In the genomic region with DNA sequence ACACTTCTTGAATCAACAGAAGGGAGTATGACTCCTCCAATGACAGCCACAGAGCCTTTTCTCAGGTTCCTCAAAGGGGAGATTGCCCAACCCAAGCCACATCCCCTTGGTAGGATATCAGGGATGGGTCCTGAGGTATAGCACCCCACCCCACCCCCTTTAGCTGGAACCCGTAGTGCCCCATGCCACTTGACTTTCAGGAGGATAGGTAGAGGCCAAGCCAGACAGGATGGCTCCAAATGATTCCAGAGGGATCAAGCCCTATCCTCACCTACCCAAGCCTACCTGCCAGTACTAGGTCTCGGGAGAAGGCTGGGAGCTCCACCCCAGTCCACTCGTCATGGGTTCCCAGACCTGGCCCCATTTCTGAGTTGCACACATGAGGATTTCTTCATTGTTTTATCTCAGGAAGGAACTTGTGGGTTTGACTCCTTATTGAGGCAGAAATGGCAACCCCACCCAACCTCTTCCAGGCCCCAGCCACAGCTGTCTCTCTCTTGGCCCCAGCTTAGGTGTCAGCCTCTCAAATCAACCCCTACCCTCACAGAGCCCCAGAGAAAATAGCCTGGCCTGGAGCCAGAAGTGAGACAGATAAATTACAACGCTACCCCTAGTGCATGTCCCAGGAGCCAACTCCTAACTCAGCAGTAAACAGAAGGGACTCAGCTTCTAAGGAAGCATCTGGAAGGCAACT, we compare ENCODE assay signal across 9 cellular contexts. TPM values are rescaled to one million over a fixed set of nuclear protein-coding genes. Genes with fewer than 3 reads are reported as not detected.
A peak's percentile ranks its signal among the peaks of the same experiment; 100 is the strongest.
DNase-seq lines count a peak whose midpoint lies in the region; ATAC-seq, FAIRE-seq and TF ChIP-seq lines count a peak whose summit lies in the region.
"Had no signal": no experiment of that assay in that cellular context is flagged by ENCODE, and none has a peak within 500 bp of the region (broad histone marks: within the 10 kb centered on the region; RNA-seq: fewer than 3 reads in every experiment).

No MANE protein-coding gene starts in this region.

- H3K4me3 Mint-ChIP-seq in activated CD4-positive, alpha-beta T cell treated with anti-CD3 and anti-CD28 coated beads, Interleukin-2, amount 10 ng/mL, durations not matched to agents 7 days and 5 days = peak overlapping the region; percentile 100
- peak overlapping the region; percentile 99 to 100 for H3K4me3 Mint-ChIP-seq in stimulated activated naive CD8-positive, alpha-beta T cell treated with anti-CD3 and anti-CD28 coated beads, Interleukin-15, amount 100 ng/mL, for 72 hours

- ATAC-seq in stimulated activated naive CD8-positive, alpha-beta T cell treated with anti-CD3 and anti-CD28 coated beads, Interleukin-15, amount 100 ng/mL, for 72 hours = no peak

- POLR2A ChIA-PET in activated CD4-positive, alpha-beta T cell treated with anti-CD3 and anti-CD28 coated beads, Interleukin-2, amount 10 ng/mL, durations not matched to agents 7 days and 5 days (lab: Charles Lee) = interaction anchor here (0.6 to 6.0 kb wide), 6 partner anchors 11 to 869 kb away, joined by 3 to 54 read pairs (median 3); no protein-coding TSS in a partner anchor

- H3K27ac Mint-ChIP-seq in activated CD4-positive, alpha-beta T cell treated with anti-CD3 and anti-CD28 coated beads, Interleukin-2, amount 10 ng/mL, durations not matched to agents 7 days and 5 days = peak overlapping the region; percentile 97
- H3K27ac Mint-ChIP-seq in stimulated activated naive CD8-positive, alpha-beta T cell treated with anti-CD3 and anti-CD28 coated beads, Interleukin-15, amount 100 ng/mL, for 72 hours = peak overlapping the region; percentile 50 to 78

- no peak for TF ChIP-seq CTCF in fibroblast of the aortic adventitia (IDR thresholded peaks at IDR 0.05; ENCODE audit: insufficient read depth, low read length)
- no peak for TF ChIP-seq CTCF in D721Med (IDR thresholded peaks at IDR 0.05; ENCODE audit: insufficient read depth, missing control alignments)

- no peak for FAIRE-seq in D721Med (lab: Jason Lieb, UNC)

- no peaks in the 10 kb centered on the region for H3K27me3 Mint-ChIP-seq in activated CD4-positive, alpha-beta T cell treated with anti-CD3 and anti-CD28 coated beads, Interleukin-2, amount 10 ng/mL, durations not matched to agents 7 days and 5 days
- no peaks in the 10 kb centered on the region for H3K27me3 Mint-ChIP-seq in stimulated activated naive CD8-positive, alpha-beta T cell treated with anti-CD3 and anti-CD28 coated beads, Interleukin-15, amount 100 ng/mL, for 72 hours

- CTCF ChIA-PET in activated CD4-positive, alpha-beta T cell treated with anti-CD3 and anti-CD28 coated beads, Interleukin-2, amount 10 ng/mL, durations not matched to agents 7 days and 5 days (lab: Charles Lee) = interaction anchor here (1.2 to 25.3 kb wide), 11 partner anchors 12 to 151 kb away, joined by 3 to 412 read pairs (median 6); a partner anchor contains a TSS

- peaks cover 61% of the 10 kb centered on the region for H3K4me1 Mint-ChIP-seq in activated CD4-positive, alpha-beta T cell treated with anti-CD3 and anti-CD28 coated beads, Interleukin-2, amount 10 ng/mL, durations not matched to agents 7 days and 5 days
- peaks cover 78% of the 10 kb centered on the region for H3K4me1 Mint-ChIP-seq in stimulated activated naive CD8-positive, alpha-beta T cell treated with anti-CD3 and anti-CD28 coated beads, Interleukin-15, amount 100 ng/mL, for 72 hours

- H3K36me3 Mint-ChIP-seq in activated CD4-positive, alpha-beta T cell treated with anti-CD3 and anti-CD28 coated beads, Interleukin-2, amount 10 ng/mL, durations not matched to agents 7 days and 5 days (ENCODE audit: low read depth) = peaks cover 64% of the 10 kb centered on the region

- no peaks in the 10 kb centered on the region for H3K9me3 Mint-ChIP-seq in activated CD4-positive, alpha-beta T cell treated with anti-CD3 and anti-CD28 coated beads, Interleukin-2, amount 10 ng/mL, durations not matched to agents 7 days and 5 days
- H3K9me3 Mint-ChIP-seq in stimulated activated naive CD8-positive, alpha-beta T cell treated with anti-CD3 and anti-CD28 coated beads, Interleukin-15, amount 100 ng/mL, for 72 hours = no peaks in the 10 kb centered on the region

- DNase-seq in NK-92 treated with Interleukin-12 subunit alpha and Interleukin-12 subunit beta, amount 100 ng/mL, for 24 hours (lab: John Stamatoyannopoulos, UW) = peak; percentile 46
- DNase-seq in NK-92 (lab: John Stamatoyannopoulos, UW; ENCODE audit: unreplicated experiment) (no peak), fibroblast of the aortic adventitia (ENCODE audit: low read depth) (peak; percentile 52), D721Med (ENCODE audit: insufficient read length, low spot score) (no peak), foreskin melanocyte (no peak), NCI-H345 (lab: John Stamatoyannopoulos, UW) (no peak)
- DNase-seq in activated CD4-positive, alpha-beta T cell treated with anti-CD3 and anti-CD28 coated beads, Interleukin-2, amount 10 ng/mL, durations not matched to agents 7 days and 5 days = peak; percentile 70
- peak in 1 of 2 donors; percentile 53 for DNase-seq in stimulated activated naive CD8-positive, alpha-beta T cell treated with anti-CD3 and anti-CD28 coated beads, Interleukin-15, amount 100 ng/mL, for 72 hours
- DNase-seq: SHP77 had no signal

- H3K4me3 ChIP-seq in fibroblast of the aortic adventitia (ENCODE audit: low read depth, low read length) = no peak overlapping the region

RNA-seq across cellular contexts. Expression of a gene that starts 3.6 kb away (rescaled TPM):
- total RNA-seq in activated CD4-positive, alpha-beta T cell treated with anti-CD3 and anti-CD28 coated beads, Interleukin-2, amount 10 ng/mL, durations not matched to agents 7 days and 5 days = 100 to 1,000 TPM; 461 to 520 TPM
- 25.8 and 28.1 TPM in 2 replicates for total RNA-seq in fibroblast of the aortic adventitia (ENCODE audit: low replicate concordance)

RNA-seq across cellular contexts. Expression of a gene that starts 16.7 kb away (rescaled TPM):
- 10 to 100 TPM; 29.3 to 29.8 TPM for total RNA-seq in activated CD4-positive, alpha-beta T cell treated with anti-CD3 and anti-CD28 coated beads, Interleukin-2, amount 10 ng/mL, durations not matched to agents 7 days and 5 days
- total RNA-seq in fibroblast of the aortic adventitia (ENCODE audit: low replicate concordance) = 4.2 and 14.2 TPM in 2 replicates

RNA-seq across cellular contexts. Expression of a gene that starts 17.1 kb away (rescaled TPM):
- total RNA-seq in activated CD4-positive, alpha-beta T cell treated with anti-CD3 and anti-CD28 coated beads, Interleukin-2, amount 10 ng/mL, durations not matched to agents 7 days and 5 days = 10 to 100 TPM; 18.6 to 22.7 TPM
- 29.9 and 36.6 TPM in 2 replicates for total RNA-seq in fibroblast of the aortic adventitia (ENCODE audit: low replicate concordance)

RNA-seq across cellular contexts. Expression of a gene that starts 42.9 kb away (rescaled TPM):
- 1 to 10 TPM; 6.3 to 7.0 TPM for total RNA-seq in activated CD4-positive, alpha-beta T cell treated with anti-CD3 and anti-CD28 coated beads, Interleukin-2, amount 10 ng/mL, durations not matched to agents 7 days and 5 days
- 2.7 and 11.2 TPM in 2 replicates for total RNA-seq in fibroblast of the aortic adventitia (ENCODE audit: low replicate concordance)

Comparison
In these comparisons a context has a peak if more than half of its experiments do, and no peak if none do; other contexts are left out.
1. DNase-seq: peak in NK-92 treated with Interleukin-12 subunit alpha and Interleukin-12 subunit beta, amount 100 ng/mL, for 24 hours (single experiment), activated CD4-positive, alpha-beta T cell treated with anti-CD3 and anti-CD28 coated beads, Interleukin-2, amount 10 ng/mL, durations not matched to agents 7 days and 5 days (single experiment) and fibroblast of the aortic adventitia (single experiment); none in NK-92 (single experiment), D721Med (single experiment), foreskin melanocyte (single experiment) and NCI-H345 (single experiment).
2. RNA of a gene that starts 3.6 kb away (total RNA-seq): 461 to 520 TPM in activated CD4-positive, alpha-beta T cell treated with anti-CD3 and anti-CD28 coated beads, Interleukin-2, amount 10 ng/mL, durations not matched to agents 7 days and 5 days; 25.8 to 28.1 TPM in fibroblast of the aortic adventitia; every median in the first group is over 10 times any median in the second.